ENCODE assay signal across 22 cellular contexts in the genomic region with DNA sequence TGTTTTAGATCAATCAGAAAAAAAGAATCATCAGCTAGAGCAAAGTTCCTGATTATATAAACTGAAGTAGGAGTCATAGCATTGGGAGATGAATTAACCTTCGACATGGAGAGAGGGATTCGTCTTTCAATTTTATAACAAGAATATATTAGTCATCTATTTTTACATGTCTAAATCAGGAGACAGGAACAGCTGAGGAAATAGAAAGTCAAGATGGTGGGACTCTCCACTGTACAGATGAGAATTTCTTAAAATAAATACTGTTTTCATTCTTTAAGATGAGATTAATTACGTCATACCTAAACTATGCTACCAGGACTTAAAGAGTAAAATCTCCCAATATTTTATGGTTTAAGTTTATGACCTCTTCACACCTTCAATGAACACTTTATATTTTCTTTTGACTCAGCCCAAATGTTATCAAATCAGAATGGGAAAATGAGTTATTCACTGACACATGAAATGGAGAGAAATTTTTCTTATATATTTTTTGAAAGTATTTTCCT.
"Had no signal": no experiment of that assay in that cellular context is flagged by ENCODE, and none has a peak within 500 bp of the region (broad histone marks: within the 10 kb centered on the region; RNA-seq: fewer than 3 reads in every experiment).

No MANE protein-coding gene starts in this region.

- FAIRE-seq: bronchial epithelial cell, colon, islet of Langerhans, urothelium cell line had no signal

- H3K9me3 ChIP-seq: gastrocnemius medialis, thoracic aorta had no signal

- H3K36me3 ChIP-seq: gastrocnemius medialis, thoracic aorta had no signal

- DNase-seq: activated CD4-positive, alpha-beta T cell treated with anti-CD3 and anti-CD28 coated beads for 4 hours; activated CD4-positive, alpha-beta T cell treated with anti-CD3 and anti-CD28 coated beads, Interleukin-2, amount 50 U/mL, for 4 hours; activated effector memory CD4-positive, alpha-beta T cell treated with Interleukin-2 at 50 U/mL for 16 hours; activated naive CD4-positive, alpha-beta T cell treated with Interleukin-2 at 50 U/mL for 16 hours; activated T-cell treated with anti-CD3 and anti-CD28 coated beads for 4 hours; anterior cingulate cortex; effector CD8-positive, alpha-beta T cell; erythroblast; gastrocnemius medialis; glutamatergic neuron; left ventricle myocardium superior; naive thymus-derived CD8-positive, alpha-beta T cell; occipital lobe; right cardiac atrium; stimulated activated CD4-positive, alpha-beta T cell treated with anti-CD3 and anti-CD28 coated beads, Interleukin-4, amount 100 ng/mL, for 24 hours; trophoblast cell had no signal

- H3K4me1 ChIP-seq: gastrocnemius medialis had no signal

- ATAC-seq: gastrocnemius medialis; left ventricle myocardium superior; naive thymus-derived CD8-positive, alpha-beta T cell; right cardiac atrium; stimulated activated effector memory CD8-positive, alpha-beta T cell treated with anti-CD3 and anti-CD28 coated beads, Interleukin-12 subunit alpha, Interleukin-12 subunit beta, amount 100 ng/mL, for 72 hours had no signal

- H3K27me3 ChIP-seq: gastrocnemius medialis had no signal

- H3K27ac ChIP-seq: gastrocnemius medialis, thoracic aorta had no signal

- H3K4me3 ChIP-seq: gastrocnemius medialis, thoracic aorta had no signal
